ENCODE assay signal across 8 cellular contexts in the genomic region with DNA sequence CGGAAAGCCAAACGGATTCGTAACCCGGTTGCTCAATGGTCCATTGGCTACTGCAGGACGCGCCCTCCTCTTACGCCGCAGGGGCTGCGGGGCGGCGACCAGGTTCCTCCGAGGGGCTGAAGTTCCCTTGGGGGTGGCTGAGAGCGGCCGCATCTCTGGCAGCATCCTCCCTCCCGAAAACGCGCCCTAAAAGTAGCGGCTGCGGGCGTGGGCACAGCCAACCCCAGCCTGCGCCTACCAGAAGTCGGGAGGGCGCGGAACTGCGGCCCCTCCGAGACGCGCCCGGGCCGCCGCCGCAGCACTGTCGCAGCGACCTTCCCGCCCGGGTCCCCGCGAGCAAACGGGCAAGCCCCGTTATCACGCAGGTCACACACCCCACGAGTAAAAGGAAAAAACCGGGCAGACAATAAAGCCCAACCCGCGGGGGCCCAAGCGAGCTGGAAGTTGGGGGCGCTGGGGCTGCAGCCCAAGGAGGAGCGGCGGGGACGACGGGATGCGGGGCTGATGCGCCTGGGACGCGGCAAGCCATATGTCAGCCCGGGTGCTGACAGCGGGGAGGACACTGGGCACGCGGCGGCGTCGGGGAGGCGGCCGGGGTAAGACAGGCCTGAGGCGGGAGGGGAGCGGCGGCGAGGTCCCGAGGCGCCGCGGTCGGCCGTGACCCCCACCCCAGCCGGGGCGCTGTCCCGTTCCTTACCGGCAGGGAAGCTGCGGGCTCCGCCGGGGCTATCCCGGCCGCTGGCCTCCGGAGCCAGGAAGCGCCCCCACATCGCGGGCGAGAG. TPM values are rescaled to one million over a fixed set of nuclear protein-coding genes. Genes with fewer than 3 reads are reported as not detected.
A peak's percentile ranks its signal among the peaks of the same experiment; 100 is the strongest.
DNase-seq lines count a peak whose midpoint lies in the region; ATAC-seq and TF ChIP-seq lines count a peak whose summit lies in the region.

No MANE protein-coding gene starts in this region.

- TF ChIP-seq POLR2A in Peyer's patch (IDR thresholded peaks at IDR 0.05), result no peak

- peak; percentile 14; the same call in 1 of the 2 replicates for TF ChIP-seq CTCF in C4-2B (conservative IDR thresholded peaks at IDR 0.05)
- TF ChIP-seq CTCF in Peyer's patch (IDR thresholded peaks at IDR 0.05), result peak in 1 of 6 experiments; percentile 30
- no peak for TF ChIP-seq CTCF in osteoblast (IDR thresholded peaks at IDR 0.05; ENCODE audit: extremely low read depth, low read depth, low read length)

- H3K4me1 Mint-ChIP-seq in activated naive CD4-positive, alpha-beta T cell treated with anti-CD3 and anti-CD28 coated beads for 36 hours (ENCODE audit: low read depth), result peaks cover 42% of the 10 kb centered on the region

- intact Hi-C loops in activated naive CD4-positive, alpha-beta T cell treated with anti-CD3 and anti-CD28 coated beads for 36 hours (cut with micrococcal nuclease), result loop anchor here (1.0 to 10.0 kb wide), 12 partner anchors 10 to 976 kb away; a partner anchor contains a TSS

- H3K27ac ChIP-seq in C4-2B (peak overlapping the region; percentile 73), Peyer's patch (peak overlapping the region; percentile 90 to 99 (median 96)), osteoblast (ENCODE audit: low read depth, low read length) (peak overlapping the region; percentile 83)

- peak overlapping the region; percentile 90 for H3K4me2 ChIP-seq in osteoblast (ENCODE audit: insufficient read depth, low read length)

- H3K4me3 ChIP-seq in Peyer's patch (peak overlapping the region; percentile 73 to 97 (median 88)), osteoblast (ENCODE audit: insufficient read depth, low read length) (peak overlapping the region; percentile 94)

- H3K36me3 Mint-ChIP-seq in activated naive CD4-positive, alpha-beta T cell treated with anti-CD3 and anti-CD28 coated beads for 36 hours (ENCODE audit: low read depth), result peaks cover 5% of the 10 kb centered on the region

- peaks cover 56% of the 10 kb centered on the region for H3K79me2 ChIP-seq in osteoblast (ENCODE audit: insufficient read depth, low read length)

- H3K9me3 ChIP-seq in Peyer's patch (no peaks in the 10 kb centered on the region), osteoblast (ENCODE audit: low read depth, low read length) (no peaks in the 10 kb centered on the region)

- H3K9me3 Mint-ChIP-seq in activated naive CD4-positive, alpha-beta T cell treated with anti-CD3 and anti-CD28 coated beads for 36 hours, result no peaks in the 10 kb centered on the region

- H2AFZ ChIP-seq in osteoblast (ENCODE audit: low read length), result peak overlapping the region; percentile 90

- peak overlapping the region; percentile 86 for H3K4me3 Mint-ChIP-seq in activated naive CD4-positive, alpha-beta T cell treated with anti-CD3 and anti-CD28 coated beads for 36 hours

- DNase-seq in Peyer's patch, result peak; percentile 40 to 62 (median 59)
- DNase-seq in activated naive CD4-positive, alpha-beta T cell treated with anti-CD3 and anti-CD28 coated beads for 36 hours, result peak; percentile 50
- DNase-seq in globus pallidus (ENCODE audit: low spot score), result peak; percentile 38
- DNase-seq in osteoblast (ENCODE audit: insufficient read length, low spot score, missing footprints), result peak; percentile 93
- DNase-seq in foreskin melanocyte, result no peak

- CTCF ChIA-PET in activated naive CD4-positive, alpha-beta T cell treated with anti-CD3 and anti-CD28 coated beads for 36 hours (lab: Charles Lee), result interaction anchor here (1.3 to 1.5 kb wide), 3 partner anchors 9 to 68 kb away, joined by 3 to 4 read pairs (median 4); no protein-coding TSS in a partner anchor

- no peaks in the 10 kb centered on the region for H3K36me3 ChIP-seq in Peyer's patch
- no peaks in the 10 kb centered on the region for H3K36me3 ChIP-seq in osteoblast (ENCODE audit: insufficient read depth, low read length)

- no peaks in the 10 kb centered on the region for H3K27me3 Mint-ChIP-seq in activated naive CD4-positive, alpha-beta T cell treated with anti-CD3 and anti-CD28 coated beads for 36 hours (ENCODE audit: low read depth)

- H3K4me1 ChIP-seq in Peyer's patch, result peaks cover 0 to 13% (median 0%) of the 10 kb centered on the region in 4 donors
- peaks cover 18% of the 10 kb centered on the region for H3K4me1 ChIP-seq in osteoblast (ENCODE audit: insufficient read depth, low read length)

- peaks cover 19% of the 10 kb centered on the region for H4K20me1 ChIP-seq in osteoblast (ENCODE audit: insufficient read depth, low read length)

- H3K27me3 ChIP-seq in Peyer's patch (no peaks in the 10 kb centered on the region), osteoblast (ENCODE audit: insufficient read depth, low read length) (no peaks in the 10 kb centered on the region)

- ATAC-seq in GM19023 (IDR thresholded peaks at IDR 0.05; ENCODE audit: unreplicated experiment) (peak; percentile 51), HG03139 (IDR thresholded peaks at IDR 0.05; ENCODE audit: unreplicated experiment) (peak; percentile 35)

- peak overlapping the region; percentile 82 for H3K27ac Mint-ChIP-seq in activated naive CD4-positive, alpha-beta T cell treated with anti-CD3 and anti-CD28 coated beads for 36 hours

RNA-seq across cellular contexts. Expression of a gene that starts 0.7 kb away (rescaled TPM):
- total RNA-seq in Peyer's patch (10 to 100 TPM in 1 of 4 donors, 1 to 10 TPM in 3; 3.2 to 22.3 (median 7.5) TPM), osteoblast (15.2 and 15.3 TPM in 2 replicates)
- total RNA-seq in activated naive CD4-positive, alpha-beta T cell treated with anti-CD3 and anti-CD28 coated beads for 36 hours, result 10 to 100 TPM; 31.4 to 31.9 TPM
